In the genomic region with DNA sequence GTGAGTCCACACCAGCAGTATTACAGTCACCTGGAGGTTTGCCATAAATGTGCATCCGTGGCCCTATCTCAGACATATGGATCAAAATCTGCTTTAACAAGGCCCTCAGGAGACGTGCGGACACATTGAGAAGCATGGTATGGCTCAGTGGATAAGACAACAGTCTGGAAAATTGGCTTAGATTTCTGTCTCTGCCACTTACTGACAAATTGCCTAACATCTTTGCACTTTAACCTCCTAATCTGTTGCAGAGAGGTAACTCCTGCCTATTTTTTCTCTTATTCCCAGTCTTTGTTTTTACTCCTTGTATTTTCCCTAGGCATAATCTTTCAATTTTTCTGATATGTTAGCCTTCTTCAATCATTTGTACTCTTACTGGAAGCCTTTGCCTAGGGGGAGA, we compare ENCODE assay signal across 1 cellular context.
TF ChIP-seq lines count a peak whose summit lies in the region.

No MANE protein-coding gene starts in this region.

TF ChIP-seq in HepG2, 621 proteins besides CTCF, POLR2A, EP300 and RAD21 (continued from another document):
- TF ChIP-seq, protein P1, sequence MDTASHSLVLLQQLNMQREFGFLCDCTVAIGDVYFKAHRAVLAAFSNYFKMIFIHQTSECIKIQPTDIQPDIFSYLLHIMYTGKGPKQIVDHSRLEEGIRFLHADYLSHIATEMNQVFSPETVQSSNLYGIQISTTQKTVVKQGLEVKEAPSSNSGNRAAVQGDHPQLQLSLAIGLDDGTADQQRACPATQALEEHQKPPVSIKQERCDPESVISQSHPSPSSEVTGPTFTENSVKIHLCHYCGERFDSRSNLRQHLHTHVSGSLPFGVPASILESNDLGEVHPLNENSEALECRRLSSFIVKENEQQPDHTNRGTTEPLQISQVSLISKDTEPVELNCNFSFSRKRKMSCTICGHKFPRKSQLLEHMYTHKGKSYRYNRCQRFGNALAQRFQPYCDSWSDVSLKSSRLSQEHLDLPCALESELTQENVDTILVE (CRISPR knock-in tag; IDR thresholded peaks at IDR 0.05), result no peak
- TF ChIP-seq TGIF2 (CRISPR knock-in tag; IDR thresholded peaks at IDR 0.05), result no peak
